In genomic region chr7:30168800-30169584, GRCh38 we compare ENCODE assay signal across 12 cellular contexts. TPM values are rescaled to one million over a fixed set of nuclear protein-coding genes. Genes with fewer than 3 reads are reported as not detected.
A peak's percentile ranks its signal among the peaks of the same experiment; 100 is the strongest.
DNase-seq lines count a peak whose midpoint lies in the region; ATAC-seq and TF ChIP-seq lines count a peak whose summit lies in the region.
"Had no signal": no experiment of that assay in that cellular context is flagged by ENCODE, and none has a peak within 500 bp of the region (broad histone marks: within the 10 kb centered on the region; RNA-seq: fewer than 3 reads in every experiment).

No MANE protein-coding gene starts in this region.

- WGBS in aorta, 2 donors, result 92% methylated on average over 16 of the region's 16 CpGs

- H3F3A ChIP-seq in PC-3 (ENCODE audit: low read length, unreplicated experiment), result no peaks in the 10 kb centered on the region

- peak overlapping the region; percentile 60 for H3K4me2 ChIP-seq in PC-3 (ENCODE audit: low read length)

- H3K4me1 ChIP-seq in PC-3 (ENCODE audit: insufficient read depth, low read length) (peaks cover 73% of the 10 kb centered on the region), aorta (ENCODE audit: control insufficient read depth in 1 of 2, insufficient read depth in 2 of 2, low read length in 2 of 2) (peaks cover 0 to 3% of the 10 kb centered on the region in 2 donors)

- no peaks in the 10 kb centered on the region for H3K9me3 ChIP-seq in PC-3 (ENCODE audit: low read length)
- no peaks in the 10 kb centered on the region for H3K9me3 ChIP-seq in aorta (ENCODE audit: control insufficient read depth, low read length)
- no peaks in the 10 kb centered on the region for H3K9me3 ChIP-seq in T-helper 17 cell (ENCODE audit: control insufficient read depth, low read length, poor library complexity, severe bottlenecking)

- ATAC-seq in PC-3 (no peak), esophagus mucosa (peak; percentile 30), GM18870 (IDR thresholded peaks at IDR 0.05; ENCODE audit: unreplicated experiment) (no peak), aorta (ENCODE audit: low FRiP score) (no peak), T-helper 17 cell (no peak)
- ATAC-seq: T-cell had no signal

- intact Hi-C loops in PC-3 (cut with micrococcal nuclease), result loop anchor here (10.0 kb wide), 1 partner anchor 336 kb away; the partner anchor contains the start of gene GGCT
- intact Hi-C loops in aorta (cut with DNase I), result loop anchor here in 1 of 2 donors (10.0 kb wide), 1 partner anchor 396 kb away; no protein-coding TSS in a partner anchor

- H3K36me3 ChIP-seq in PC-3 (ENCODE audit: low read depth, low read length) (no peaks in the 10 kb centered on the region), aorta (ENCODE audit: control insufficient read depth in 1 of 2, insufficient read depth in 2 of 2, low read length in 1 of 2) (peaks cover 0 to 2% of the 10 kb centered on the region in 2 donors)

- no peaks in the 10 kb centered on the region for H3K27me3 ChIP-seq in PC-3 (ENCODE audit: low read length)
- H3K27me3 ChIP-seq in aorta (ENCODE audit: control insufficient read depth in 1 of 2, insufficient read depth in 2 of 2, low read length in 1 of 2), result no peaks in the 10 kb centered on the region

- BruUV-seq in PC-3 (replicated peaks; lab: Mats Ljungman, UMichigan), result no TSS peak

- POLR2A ChIA-PET in PC-3 (lab: Charles Lee; ENCODE audit: unreplicated experiment), result interaction anchor here (0.6 kb wide), 2 partner anchors 107 to 606 kb away, joined by 3 to 5 read pairs; no protein-coding TSS in a partner anchor

- peaks cover 3% of the 10 kb centered on the region for H3K36me3 Mint-ChIP-seq in T-helper 17 cell (ENCODE audit: low read depth)

- DNase-seq in EL (peak; percentile 97), PC-3 (peak; percentile 79), non-pigmented ciliary epithelial cell (ENCODE audit: low read depth) (peak; percentile 62), NCI-H1048 (lab: John Stamatoyannopoulos, UW) (no peak), aorta (no peak), T-helper 17 cell (no peak)
- DNase-seq: activated T-cell treated with anti-CD3 and anti-CD28 coated beads, Interleukin-2, amount 50 U/mL, for 24 hours; NCI-H2029 treated with DMSO at 0.1 percent for 48 hours; T-cell had no signal

- peak overlapping the region; percentile 22; the same call in 1 of the 2 replicates for H3K9ac ChIP-seq in PC-3 (ENCODE audit: low read length)

- peaks cover 10% of the 10 kb centered on the region for H3K4me1 Mint-ChIP-seq in T-helper 17 cell

- no peak overlapping the region for H3K4me3 Mint-ChIP-seq in T-helper 17 cell
- H3K4me3 Mint-ChIP-seq: activated T-cell treated with anti-CD3 and anti-CD28 coated beads, Interleukin-2, amount 50 U/mL, for 24 hours; nephron; T-cell had no signal

- H4K20me1 ChIP-seq in PC-3 (ENCODE audit: low read length), result no peaks in the 10 kb centered on the region

- no peak for TF ChIP-seq CTCF in PC-3 (conservative IDR thresholded peaks at IDR 0.05; ENCODE audit: low read depth, low read length)

- H3K27ac Mint-ChIP-seq in T-helper 17 cell, result no peak overlapping the region
- H3K27ac Mint-ChIP-seq: activated T-cell treated with anti-CD3 and anti-CD28 coated beads, Interleukin-2, amount 50 U/mL, for 24 hours; nephron; T-cell had no signal

- H3K9me2 ChIP-seq in PC-3 (replicated peaks; ENCODE audit: low read length), result no peaks in the 10 kb centered on the region

- H3K4me3 ChIP-seq in PC-3 (ENCODE audit: low read length) (no peak overlapping the region), aorta (ENCODE audit: low read length in 2 of 2) (no peak overlapping the region)

- H3K27me3 Mint-ChIP-seq in T-helper 17 cell, result peaks cover 4% of the 10 kb centered on the region
- H3K27me3 Mint-ChIP-seq: activated T-cell treated with anti-CD3 and anti-CD28 coated beads, Interleukin-2, amount 50 U/mL, for 24 hours; T-cell had no signal

- H3K27ac ChIP-seq in PC-3 (ENCODE audit: low read length) (peak overlapping the region; percentile 79), aorta (ENCODE audit: low read depth in 1 of 2, low read length in 2 of 2) (no peak overlapping the region)

- H3K79me2 ChIP-seq in PC-3 (ENCODE audit: low read length), result no peaks in the 10 kb centered on the region

- CTCF ChIA-PET in PC-3 (lab: Charles Lee), result interaction anchor here (0.6 kb wide), 1 partner anchor 397 kb away, joined by 3 read pairs; no protein-coding TSS in a partner anchor

- no peak overlapping the region for H2AFZ ChIP-seq in PC-3 (ENCODE audit: low read length)

RNA-seq across cellular contexts. Expression of gene MTURN, which starts 34.2 kb away (rescaled TPM):
- total RNA-seq in PC-3 (2014; rRNA removed) (5.4 and 6.3 TPM in 2 replicates), esophagus mucosa (6.1 TPM), aorta (10 to 100 TPM; 43.4 to 72.5 TPM), T-helper 17 cell (10 to 100 TPM; 25.1 to 91.0 TPM)
- polyA plus RNA-seq in aorta, result 100 to 1,000 TPM in 1 of 2 donors, 10 to 100 TPM in 1; 44.5 to 110 TPM

Comparison
In these comparisons a context has a peak if more than half of its experiments do, and no peak if none do; other contexts are left out.
1. DNase-seq: peak in EL (single experiment), PC-3 (single experiment) and non-pigmented ciliary epithelial cell (single experiment); none in NCI-H1048 (single experiment), aorta (0 of 2) and T-helper 17 cell (0 of 3).